In the genomic region with DNA sequence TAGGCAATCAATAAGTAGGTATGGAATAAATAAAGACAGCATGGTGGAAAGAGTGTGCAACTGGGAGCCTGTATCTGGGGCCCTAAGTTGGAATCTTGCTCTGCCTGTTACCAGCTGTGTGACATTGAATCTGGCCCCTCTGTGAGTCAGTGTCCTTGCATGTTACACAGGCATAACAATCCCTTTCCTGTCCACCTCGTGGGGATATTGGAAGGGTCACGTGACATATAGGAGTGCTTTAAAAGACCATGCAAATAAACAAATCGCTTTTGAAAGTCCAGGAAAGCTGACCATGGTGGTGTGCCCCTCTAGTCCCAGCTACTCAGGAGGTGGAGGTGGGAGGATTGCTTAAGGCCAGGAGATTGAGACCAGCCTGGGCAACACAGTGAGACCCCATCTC, we compare ENCODE assay signal across 16 cellular contexts. TPM values are rescaled to one million over a fixed set of nuclear protein-coding genes. Genes with fewer than 3 reads are reported as not detected.
DNase-seq lines count a peak whose midpoint lies in the region; ATAC-seq, FAIRE-seq and TF ChIP-seq lines count a peak whose summit lies in the region.
"Had no signal": no experiment of that assay in that cellular context is flagged by ENCODE, and none has a peak within 500 bp of the region (broad histone marks: within the 10 kb centered on the region; RNA-seq: fewer than 3 reads in every experiment).

No MANE protein-coding gene starts in this region.

- no peaks in the 10 kb centered on the region for H3K9me3 Mint-ChIP-seq in activated naive CD4-positive, alpha-beta T cell treated with anti-CD3 and anti-CD28 coated beads, Interleukin-2, amount 50 U/mL, for 24 hours
- H3K9me3 Mint-ChIP-seq: CD4-positive, alpha-beta T cell had no signal

- dilution Hi-C loops in endothelial cell of umbilical vein (cut with MboI; ENCODE audit: extremely low pct_ligation_motif_present, low sequenced_read_pairs) = no loop called here

- no peaks in the 10 kb centered on the region for H3K9me3 ChIP-seq in endothelial cell of umbilical vein (replicated peaks; ENCODE audit: control insufficient read depth, insufficient read depth, low read length)
- H3K9me3 ChIP-seq: HAP-1 had no signal

- no peaks in the 10 kb centered on the region for H3K36me3 ChIP-seq in endothelial cell of umbilical vein (ENCODE audit: control insufficient read depth in 2 of 2, extremely low read depth in 1 of 2, insufficient read depth in 2 of 2, low read length in 2 of 2)
- H3K36me3 ChIP-seq: HAP-1 had no signal

- ATAC-seq in GM21515 (IDR thresholded peaks at IDR 0.05; ENCODE audit: unreplicated experiment) (no peak), HG03521 (IDR thresholded peaks at IDR 0.05; ENCODE audit: unreplicated experiment) (no peak)

- peaks cover 1% of the 10 kb centered on the region for H3K36me3 Mint-ChIP-seq in activated naive CD4-positive, alpha-beta T cell treated with anti-CD3 and anti-CD28 coated beads, Interleukin-2, amount 50 U/mL, for 24 hours

- no peaks in the 10 kb centered on the region for H3K79me2 ChIP-seq in endothelial cell of umbilical vein (ENCODE audit: control insufficient read depth, insufficient read depth, low read length)

- no peak overlapping the region for H3K27ac ChIP-seq in endothelial cell of umbilical vein (ENCODE audit: insufficient read depth, low read depth, low read length)

- intact Hi-C loops in endothelial cell of umbilical vein (cut with micrococcal nuclease) = loop anchor here (10.0 kb wide), 1 partner anchor 451 kb away; no protein-coding TSS in a partner anchor

- no peaks in the 10 kb centered on the region for H3K9me1 ChIP-seq in endothelial cell of umbilical vein (replicated peaks; ENCODE audit: control insufficient read depth, extremely low read depth, insufficient read depth, low read length)

- CTCF ChIA-PET in endothelial cell of umbilical vein (lab: Charles Lee) = interaction anchor here (1.4 kb wide), 1 partner anchor 11 kb away, joined by 4 read pairs; no protein-coding TSS in a partner anchor

- peaks cover 11% of the 10 kb centered on the region for H3K27me3 Mint-ChIP-seq in activated naive CD4-positive, alpha-beta T cell treated with anti-CD3 and anti-CD28 coated beads, Interleukin-2, amount 50 U/mL, for 24 hours

- H3K9ac ChIP-seq in endothelial cell of umbilical vein (replicated peaks; ENCODE audit: extremely low read depth, insufficient read depth, low read length) = no peak overlapping the region

- TF ChIP-seq CTCF in endothelial cell of umbilical vein (IDR thresholded peaks at IDR 0.05; ENCODE audit: extremely low read depth in 1 of 2, insufficient read depth in 1 of 2, low read depth in 1 of 2, low read length in 2 of 2) = no peak

- H3K4me2 ChIP-seq in endothelial cell of umbilical vein (ENCODE audit: insufficient read depth, low read length) = no peak overlapping the region

- H3K4me1 ChIP-seq in endothelial cell of umbilical vein (ENCODE audit: control insufficient read depth, extremely low read depth, insufficient read depth, low read length) = no peaks in the 10 kb centered on the region

- no TSS peak for BruUV-seq in endothelial cell of umbilical vein (replicated peaks; lab: Mats Ljungman, UMichigan)

- no peak for TF ChIP-seq POLR2A in endothelial cell of umbilical vein (IDR thresholded peaks at IDR 0.05; ENCODE audit: low read depth, low read length)

- peaks cover 3% of the 10 kb centered on the region in 2 experiments for H3K27me3 ChIP-seq in endothelial cell of umbilical vein (ENCODE audit: control insufficient read depth in 2 of 2, insufficient read depth in 2 of 2, low read length in 2 of 2)

- peaks cover 8% of the 10 kb centered on the region for H3K4me1 Mint-ChIP-seq in activated naive CD4-positive, alpha-beta T cell treated with anti-CD3 and anti-CD28 coated beads, Interleukin-2, amount 50 U/mL, for 24 hours

- no peak overlapping the region for H3K4me3 Mint-ChIP-seq in activated naive CD4-positive, alpha-beta T cell treated with anti-CD3 and anti-CD28 coated beads, Interleukin-2, amount 50 U/mL, for 24 hours
- H3K4me3 Mint-ChIP-seq: B cell; CD4-positive, alpha-beta T cell had no signal

- H2AFZ ChIP-seq in endothelial cell of umbilical vein (ENCODE audit: low read depth, low read length) = no peak overlapping the region

- peak overlapping the region; percentile 35 for H3K27ac Mint-ChIP-seq in activated naive CD4-positive, alpha-beta T cell treated with anti-CD3 and anti-CD28 coated beads, Interleukin-2, amount 50 U/mL, for 24 hours
- H3K27ac Mint-ChIP-seq: B cell; CD4-positive, alpha-beta T cell had no signal

- no peak for FAIRE-seq in endothelial cell of umbilical vein (lab: Jason Lieb, UNC)
- FAIRE-seq: GM19239, H1 had no signal

- no peak overlapping the region for H3K4me3 ChIP-seq in endothelial cell of umbilical vein (replicated peaks in 1 of 3; ENCODE audit: insufficient read depth in 1 of 3, low read depth in 1 of 3, low read length in 3 of 3)
- H3K4me3 ChIP-seq: HAP-1 had no signal

- POLR2A ChIA-PET in endothelial cell of umbilical vein (lab: Charles Lee) = no interaction called here

- no peak for DNase-seq in activated naive CD4-positive, alpha-beta T cell (lab: John Stamatoyannopoulos, UW)
- peak; percentile 8 for DNase-seq in RPMI7951 (ENCODE audit: low read depth)
- peak; percentile 3 for DNase-seq in endothelial cell of umbilical vein (ENCODE audit: low read depth, low spot score)
- DNase-seq in HuH-7.5 (ENCODE audit: low spot score) = no peak
- DNase-seq: C1 segment of cervical spinal cord; CD4-positive, alpha-beta T cell; DND-41; GDM1; KG1 had no signal

- no peaks in the 10 kb centered on the region for H4K20me1 ChIP-seq in endothelial cell of umbilical vein (replicated peaks; ENCODE audit: control insufficient read depth, extremely low read depth, insufficient read depth, low read length)

TF ChIP-seq in endothelial cell of umbilical vein, 7 proteins besides CTCF, POLR2A, EP300 and RAD21:
- TF ChIP-seq JUN (IDR thresholded peaks at IDR 0.05; ENCODE audit: borderline replicate concordance, insufficient read depth, insufficient read length, low read depth) (no peak), POLR2AphosphoS5 (IDR thresholded peaks at IDR 0.05; ENCODE audit: insufficient read depth, low read depth, low read length) (no peak), GATA2 (IDR thresholded peaks at IDR 0.05; ENCODE audit: insufficient read depth, insufficient read length, low read depth, low read length) (no peak), EZH2 (IDR thresholded peaks at IDR 0.05; ENCODE audit: borderline replicate concordance, low read depth, low read length, severe bottlenecking) (no peak), MAX (IDR thresholded peaks at IDR 0.05; ENCODE audit: insufficient read depth, insufficient read length) (no peak), FOS (IDR thresholded peaks at IDR 0.05; ENCODE audit: borderline replicate concordance, insufficient read depth, low read length) (no peak), MYC (IDR thresholded peaks at IDR 0.05; ENCODE audit: low read depth, low read length) (no peak)

RNA-seq across cellular contexts. Expression of gene VRK1, which starts 51.1 kb away (rescaled TPM):
- 64.5 and 72.2 TPM in 2 replicates for total RNA-seq in RPMI7951 (2014; rRNA removed; shearing (Covaris generic))
- total RNA-seq in endothelial cell of umbilical vein = 31.7 and 35.1 TPM in 2 replicates
- 4.4 and 7.1 TPM in 2 replicates for polyA plus RNA-seq in endothelial cell of umbilical vein
- polyA plus RNA-seq in endothelial cell of umbilical vein (2011; cell fraction: cytosol; rRNA removed) = 10.8 and 15.8 TPM in 2 replicates
- 9.7 and 22.2 TPM in 2 replicates for polyA plus RNA-seq in endothelial cell of umbilical vein (2011; cell fraction: nucleus; rRNA removed)
- 19.3 and 32.5 TPM in 2 replicates for polyA plus RNA-seq in endothelial cell of umbilical vein (2012)
- 6.0 and 6.4 TPM in 2 replicates for polyA minus RNA-seq in endothelial cell of umbilical vein
- 49.2 TPM for polyA minus RNA-seq in endothelial cell of umbilical vein (2011; cell fraction: cytosol; rRNA and poly(A)+ RNA removed)
- 11.7 and 17.1 TPM in 2 replicates for polyA minus RNA-seq in endothelial cell of umbilical vein (2011; cell fraction: nucleus; rRNA and poly(A)+ RNA removed)

Comparison
In these comparisons a context has a peak if more than half of its experiments do, and no peak if none do; other contexts are left out.
1. DNase-seq: peak in RPMI7951 (single experiment) and endothelial cell of umbilical vein (single experiment); none in activated naive CD4-positive, alpha-beta T cell (0 of 4) and HuH-7.5 (single experiment).